18 cellular contexts compared by ENCODE assay signal in the genomic region with DNA sequence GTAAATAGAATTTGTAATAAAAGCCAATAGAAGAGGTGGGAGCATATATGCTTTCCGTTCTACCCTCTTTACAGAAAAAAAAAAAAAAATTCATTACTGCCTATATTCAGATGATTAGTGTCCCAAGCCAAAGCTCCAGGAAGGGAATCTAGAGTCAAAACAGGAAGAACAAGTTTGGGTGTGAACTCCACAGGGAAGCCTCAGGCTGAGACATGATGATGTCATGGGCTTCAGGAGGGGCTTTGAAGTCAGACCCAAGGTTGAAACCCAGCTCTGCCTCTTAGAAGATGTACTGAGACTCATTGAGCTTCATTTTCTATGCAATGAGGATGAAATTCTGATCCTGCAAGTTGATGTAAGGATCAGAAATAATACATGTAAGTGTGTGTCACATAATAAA.
A peak's percentile ranks its signal among the peaks of the same experiment; 100 is the strongest.
DNase-seq lines count a peak whose midpoint lies in the region; ATAC-seq and TF ChIP-seq lines count a peak whose summit lies in the region.
"Had no signal": no experiment of that assay in that cellular context is flagged by ENCODE, and none has a peak within 500 bp of the region (broad histone marks: within the 10 kb centered on the region; RNA-seq: fewer than 3 reads in every experiment).

No MANE protein-coding gene starts in this region.

- H3K4me1 ChIP-seq in left ventricle myocardium inferior (peaks cover 15% of the 10 kb centered on the region), RWPE2 (ENCODE audit: insufficient read depth, poor library complexity, severe bottlenecking) (no peaks in the 10 kb centered on the region), upper lobe of right lung (peaks cover 8% of the 10 kb centered on the region)

- H3K27ac ChIP-seq in left ventricle myocardium inferior (replicated peaks) (peak overlapping the region; percentile 20), RWPE2 (ENCODE audit: poor library complexity, severe bottlenecking) (no peak overlapping the region), upper lobe of right lung (no peak overlapping the region)
- H3K27ac ChIP-seq: dorsolateral prefrontal cortex, vagina had no signal

- H3K9me3 ChIP-seq in left ventricle myocardium inferior (replicated peaks) (no peaks in the 10 kb centered on the region), RWPE2 (ENCODE audit: severe bottlenecking) (no peaks in the 10 kb centered on the region), upper lobe of right lung (no peaks in the 10 kb centered on the region)
- H3K9me3 ChIP-seq: HAP-1, vagina had no signal

- ATAC-seq in Right ventricle myocardium superior (ENCODE audit: poor library complexity) = no peak
- ATAC-seq in RWPE2 (ENCODE audit: low read depth) = 0 out of 3 replicates have a peak, but pooled peaks have one; percentile 48
- ATAC-seq in upper lobe of right lung = peak; percentile 28
- ATAC-seq in stimulated activated naive CD8-positive, alpha-beta T cell treated with anti-CD3 and anti-CD28 coated beads, Interleukin-15, Interleukin-2, amounts not matched to agents 100 U/mL and 50 U/mL, for 24 hours = no peak
- ATAC-seq: naive thymus-derived CD4-positive, alpha-beta T cell had no signal

- DNase-seq in left ventricle myocardium inferior (no peak), Right ventricle myocardium superior (no peak), RWPE2 (ENCODE audit: low spot score) (no peak), islet precursor cell (peak; percentile 93), upper lobe of right lung (no peak), NCI-H446 (lab: John Stamatoyannopoulos, UW) (no peak), retina (no peak)
- no peak for DNase-seq in stimulated activated naive CD8-positive, alpha-beta T cell treated with anti-CD3 and anti-CD28 coated beads, Interleukin-15, Interleukin-2, amounts not matched to agents 100 U/mL and 50 U/mL, for 24 hours
- DNase-seq: activated CD4-positive, alpha-beta memory T cell treated with anti-CD3 and anti-CD28 coated beads for 36 hours; activated T-cell treated with anti-CD3 and anti-CD28 coated beads, Interleukin-2, amount 50 U/mL, for 48 hours; dorsolateral prefrontal cortex; GF-D8; naive thymus-derived CD4-positive, alpha-beta T cell; NCI-H1694 treated with DMSO at 0.1 percent for 48 hours; NCI-H774; stimulated activated naive CD4-positive, alpha-beta T cell had no signal

- no peaks in the 10 kb centered on the region for H3K36me3 ChIP-seq in left ventricle myocardium inferior
- H3K36me3 ChIP-seq in RWPE2 (ENCODE audit: low read depth) = no peaks in the 10 kb centered on the region
- H3K36me3 ChIP-seq in upper lobe of right lung = no peaks in the 10 kb centered on the region
- H3K36me3 ChIP-seq: HAP-1, vagina had no signal

- TF ChIP-seq CTCF in left ventricle myocardium inferior (IDR thresholded peaks at IDR 0.05; ENCODE audit: borderline replicate concordance) = no peak
- TF ChIP-seq CTCF in RWPE2 (IDR thresholded peaks at IDR 0.05; ENCODE audit: poor library complexity, severe bottlenecking) = no peak
- TF ChIP-seq CTCF in upper lobe of right lung (IDR thresholded peaks at IDR 0.05) = no peak

- intact Hi-C loops in left ventricle myocardium inferior (cut with micrococcal nuclease) (no loop called here), Right ventricle myocardium superior (cut with DNase I) (no loop called here), upper lobe of right lung (cut with DNase I) (no loop called here)

- H3K4me3 ChIP-seq in left ventricle myocardium inferior = no peak overlapping the region
- no peak overlapping the region for H3K4me3 ChIP-seq in RWPE2 (ENCODE audit: severe bottlenecking)
- no peak overlapping the region for H3K4me3 ChIP-seq in upper lobe of right lung
- H3K4me3 ChIP-seq: dorsolateral prefrontal cortex, HAP-1, vagina had no signal

- H3K27me3 ChIP-seq in left ventricle myocardium inferior (ENCODE audit: low read depth) (no peaks in the 10 kb centered on the region), RWPE2 (ENCODE audit: insufficient read depth, poor library complexity, severe bottlenecking) (no peaks in the 10 kb centered on the region), upper lobe of right lung (no peaks in the 10 kb centered on the region)
- H3K27me3 ChIP-seq: vagina had no signal

Comparison
In these comparisons a context has a peak if more than half of its experiments do, and no peak if none do; other contexts are left out.
1. ATAC-seq: peak in RWPE2 (single experiment) and upper lobe of right lung (single experiment); none in Right ventricle myocardium superior (single experiment) and stimulated activated naive CD8-positive, alpha-beta T cell treated with anti-CD3 and anti-CD28 coated beads, Interleukin-15, Interleukin-2, amounts not matched to agents 100 U/mL and 50 U/mL, for 24 hours (single experiment).